Comparison of ENCODE assay signal across 1 cellular context in genomic region chr4:37970702-37971101, GRCh38.
TF ChIP-seq lines count a peak whose summit lies in the region.

No MANE protein-coding gene starts in this region.

TF ChIP-seq in HCT116, 20 proteins besides CTCF, POLR2A, EP300 and RAD21 (continued from another document):
- TF ChIP-seq REST (IDR thresholded peaks at IDR 0.05; ENCODE audit: low read depth) (no peak), ATF3 (IDR thresholded peaks at IDR 0.05) (no peak), EZH2phosphoT487 (IDR thresholded peaks at IDR 0.05; ENCODE audit: borderline replicate concordance) (no peak), CEBPB (IDR thresholded peaks at IDR 0.05; ENCODE audit: low read depth) (no peak), ZBTB33 (IDR thresholded peaks at IDR 0.05; ENCODE audit: extremely low read depth, insufficient replicate concordance, low read length) (no peak), SIN3A (IDR thresholded peaks at IDR 0.05; ENCODE audit: low read depth) (no peak), ZFX (IDR thresholded peaks at IDR 0.05) (no peak), EZH2 (IDR thresholded peaks at IDR 0.05) (no peak), TCF7L2 (IDR thresholded peaks at IDR 0.05; ENCODE audit: borderline replicate concordance, extremely low read depth, insufficient read depth, insufficient read length) (no peak), EGR1 (IDR thresholded peaks at IDR 0.05; ENCODE audit: low read depth) (no peak), ZNF274 (IDR thresholded peaks at IDR 0.05; ENCODE audit: low read depth, low read length) (no peak), SRF (IDR thresholded peaks at IDR 0.05; ENCODE audit: low read depth) (no peak), MAX (IDR thresholded peaks at IDR 0.05) (no peak)
TF ChIP-seq in HCT116: peak in this region for 0.
